25 cellular contexts compared by ENCODE assay signal in genomic region chr12:108495823-108496579, GRCh38. TPM values are rescaled to one million over a fixed set of nuclear protein-coding genes. Genes with fewer than 3 reads are reported as not detected.
A peak's percentile ranks its signal among the peaks of the same experiment; 100 is the strongest.
DNase-seq lines count a peak whose midpoint lies in the region; ATAC-seq, FAIRE-seq and TF ChIP-seq lines count a peak whose summit lies in the region.
"Had no signal": no experiment of that assay in that cellular context is flagged by ENCODE, and none has a peak within 500 bp of the region (broad histone marks: within the 10 kb centered on the region; RNA-seq: fewer than 3 reads in every experiment).

No MANE protein-coding gene starts in this region.

- no peaks in the 10 kb centered on the region for H3K36me3 ChIP-seq in SK-N-SH (replicated peaks in 1 of 2; ENCODE audit: control insufficient read depth in 1 of 2, insufficient read depth in 2 of 2, low read length in 1 of 2)
- H3K36me3 ChIP-seq in K562 (ENCODE audit: control insufficient read depth, insufficient read depth, low read length): no peaks in the 10 kb centered on the region
- H3K36me3 ChIP-seq in gastroesophageal sphincter: no peaks in the 10 kb centered on the region
- H3K36me3 ChIP-seq: BE2C; BLaER1 treated with 17β-estradiol and CSF1 and Interleukin-3, amounts not matched to agents 10 nM and 100 nM had no signal

- H3K4me3 ChIP-seq in SK-N-SH (ENCODE audit: low read depth in 2 of 2, low read length in 1 of 2): no peak overlapping the region
- no peak overlapping the region for H3K4me3 ChIP-seq in K562
- no peak overlapping the region for H3K4me3 ChIP-seq in gastroesophageal sphincter
- H3K4me3 ChIP-seq: A549; BLaER1 treated with 17β-estradiol and CSF1 and Interleukin-3, amounts not matched to agents 10 nM and 100 nM had no signal

- H3K27ac ChIP-seq in SK-N-SH (ENCODE audit: low read depth in 2 of 2, low read length in 1 of 2) (peak overlapping the region in 1 of 2 experiments; percentile 76; a peak in 2 of 4 replicates), K562 (ENCODE audit: extremely low read depth, low read depth, low read length) (no peak overlapping the region), gastroesophageal sphincter (no peak overlapping the region)
- H3K27ac ChIP-seq: A549; BLaER1 treated with 17β-estradiol and CSF1 and Interleukin-3, amounts not matched to agents 10 nM and 100 nM had no signal

- no peaks in the 10 kb centered on the region for H3K36me3 Mint-ChIP-seq in glutamatergic neuron (ENCODE audit: unreplicated experiment)
- H3K36me3 Mint-ChIP-seq: CD14-positive monocyte; CD8-positive, alpha-beta memory T cell had no signal

- no peaks in the 10 kb centered on the region for H3K79me2 ChIP-seq in SK-N-SH (ENCODE audit: insufficient read depth)
- no peaks in the 10 kb centered on the region for H3K79me2 ChIP-seq in K562 (ENCODE audit: control insufficient read depth, insufficient read depth, low read length)

- no peaks in the 10 kb centered on the region for H3K27me3 ChIP-seq in SK-N-SH (ENCODE audit: insufficient read depth)
- H3K27me3 ChIP-seq in K562 (ENCODE audit: control insufficient read depth in 2 of 2, insufficient read depth in 2 of 2, low read length in 2 of 2): peaks cover 16 to 35% of the 10 kb centered on the region in 2 experiments
- H3K27me3 ChIP-seq in gastroesophageal sphincter: peaks cover 58% of the 10 kb centered on the region
- H3K27me3 ChIP-seq: BLaER1 treated with 17β-estradiol and CSF1 and Interleukin-3, amounts not matched to agents 10 nM and 100 nM had no signal

- TF ChIP-seq RAD21 in SK-N-SH (IDR thresholded peaks at IDR 0.05; ENCODE audit: low read length) (no peak), K562 (CRISPR knock-in tag; conservative IDR thresholded peaks at IDR 0.05 in 1 of 2, IDR thresholded peaks at IDR 0.05 in 1 of 2) (no peak)

- no peak for FAIRE-seq in K562 (lab: Jason Lieb, UNC)
- FAIRE-seq: A549, D721Med, GM18507 had no signal

- DNase-seq in SK-N-SH (peak; percentile 55), NCI-H526 treated with DMSO at 0.1 percent for 48 hours (lab: John Stamatoyannopoulos, UW) (peak; percentile 51), K562 (ENCODE audit: extremely low read depth in 1 of 4, low spot score in 3 of 4) (no peak), glutamatergic neuron (no peak), GM03348 (ENCODE audit: low spot score) (no peak)
- DNase-seq: 8988T; ACHN; AML-193; BE2C; CD4-positive, alpha-beta T cell; CD8-positive, alpha-beta memory T cell; DMS 273 treated with DMSO at 0.1 percent for 48 hours; DMS79; EL; GDM1; H9; HFFc6 had no signal

- peak overlapping the region; percentile 43 for H3K27ac Mint-ChIP-seq in glutamatergic neuron (ENCODE audit: unreplicated experiment)
- H3K27ac Mint-ChIP-seq: CD4-positive, alpha-beta T cell; CD8-positive, alpha-beta memory T cell; H9; HFFc6 had no signal

- TF ChIP-seq POLR2A in K562 (conservative IDR thresholded peaks at IDR 0.05): no peak
- no peak for TF ChIP-seq POLR2A in gastroesophageal sphincter (IDR thresholded peaks at IDR 0.05)

- H3K9me1 ChIP-seq in K562 (ENCODE audit: control insufficient read depth, insufficient read depth, low read length): no peaks in the 10 kb centered on the region

- no TSS peak for BruUV-seq in K562 (replicated peaks; lab: Mats Ljungman, UMichigan)

- peaks cover 2% of the 10 kb centered on the region for H3K27me3 Mint-ChIP-seq in glutamatergic neuron (ENCODE audit: unreplicated experiment)

- H3K9ac ChIP-seq in SK-N-SH: no peak overlapping the region
- H3K9ac ChIP-seq in K562 (ENCODE audit: insufficient read depth in 1 of 2, low read depth in 2 of 2, low read length in 2 of 2): no peak overlapping the region
- H3K9ac ChIP-seq: BLaER1 treated with 17β-estradiol and CSF1 and Interleukin-3, amounts not matched to agents 10 nM and 100 nM had no signal

- no peaks in the 10 kb centered on the region for H3K9me3 Mint-ChIP-seq in glutamatergic neuron (ENCODE audit: unreplicated experiment)
- H3K9me3 Mint-ChIP-seq: CD4-positive, alpha-beta T cell; H9; HFFc6 had no signal

- in situ Hi-C loops in K562 (cut with MboI): no loop called here

- H3K4me2 ChIP-seq in SK-N-SH: no peak overlapping the region
- H3K4me2 ChIP-seq in K562 (ENCODE audit: insufficient read depth, low read length): no peak overlapping the region
- H3K4me2 ChIP-seq: A549; BLaER1 treated with 17β-estradiol and CSF1 and Interleukin-3, amounts not matched to agents 10 nM and 100 nM had no signal

- H4K20me1 ChIP-seq in SK-N-SH (ENCODE audit: insufficient read depth): no peaks in the 10 kb centered on the region
- no peaks in the 10 kb centered on the region for H4K20me1 ChIP-seq in K562 (replicated peaks; ENCODE audit: control insufficient read depth, insufficient read depth, low read length)
- H4K20me1 ChIP-seq: BLaER1 treated with 17β-estradiol and CSF1 and Interleukin-3, amounts not matched to agents 10 nM and 100 nM had no signal

- CTCF ChIA-PET in SK-N-SH (lab: Yijun Ruan, JAX) (interaction anchor here (0.6 to 6.8 kb wide), 19 partner anchors 11 to 577 kb away, joined by 3 to 33 read pairs (median 5); no protein-coding TSS in a partner anchor), K562 (lab: Yijun Ruan, JAX; ENCODE audit: low intra/inter-chr PET ratio) (interaction anchor here (0.6 kb wide), 1 partner anchor 190 kb away, joined by 5 read pairs; no protein-coding TSS in a partner anchor)

- TF ChIP-seq CTCF in SK-N-SH (IDR thresholded peaks at IDR 0.05): no peak
- TF ChIP-seq CTCF in K562 (IDR thresholded peaks at IDR 0.05 in 2 of 3, conservative IDR thresholded peaks at IDR 0.05 in 1 of 3; ENCODE audit: insufficient read depth in 2 of 3, low read depth in 1 of 3, low read length in 3 of 3): no peak
- TF ChIP-seq CTCF in glutamatergic neuron (IDR thresholded peaks at IDR 0.05; ENCODE audit: partially characterized antibody, unreplicated experiment): no peak
- no peak for TF ChIP-seq CTCF in gastroesophageal sphincter (IDR thresholded peaks at IDR 0.05)

- TF ChIP-seq EP300 in SK-N-SH (IDR thresholded peaks at IDR 0.05; ENCODE audit: borderline replicate concordance in 1 of 2, low read depth in 1 of 2, low read length in 1 of 2) (peak in 1 of 2 experiments; percentile 21; a peak in 1 of 4 replicates), K562 (IDR thresholded peaks at IDR 0.05; ENCODE audit: low read length) (no peak), gastroesophageal sphincter (IDR thresholded peaks at IDR 0.05) (no peak)

- H3F3A ChIP-seq in SK-N-SH (replicated peaks; ENCODE audit: insufficient read depth): no peaks in the 10 kb centered on the region

- H3K4me1 ChIP-seq in SK-N-SH (ENCODE audit: control insufficient read depth in 1 of 2, insufficient read depth in 2 of 2, low read depth in 1 of 2, low read length in 1 of 2) (peaks cover 0 to 14% of the 10 kb centered on the region in 2 experiments; a peak in 1 of 4 replicates), K562 (replicated peaks in 1 of 2; ENCODE audit: control insufficient read depth in 2 of 2, insufficient read depth in 2 of 2, low read length in 2 of 2) (no peaks in the 10 kb centered on the region; a peak in 1 of 5 replicates), gastroesophageal sphincter (no peaks in the 10 kb centered on the region)
- H3K4me1 ChIP-seq: A549; BE2C; BLaER1 treated with 17β-estradiol and CSF1 and Interleukin-3, amounts not matched to agents 10 nM and 100 nM had no signal

- H3K9me2 ChIP-seq in SK-N-SH: no peaks in the 10 kb centered on the region

- intact Hi-C loops in K562 (cut with micrococcal nuclease): loop anchor here (2.0 to 10.0 kb wide), 3 partner anchors 39 to 401 kb away; no protein-coding TSS in a partner anchor

- H3K4me3 Mint-ChIP-seq in glutamatergic neuron (ENCODE audit: unreplicated experiment): no peak overlapping the region
- H3K4me3 Mint-ChIP-seq: CD14-positive monocyte; CD4-positive, alpha-beta T cell; CD8-positive, alpha-beta memory T cell; H9; HFFc6 had no signal

- H3K9me3 ChIP-seq in SK-N-SH (no peaks in the 10 kb centered on the region), K562 (replicated peaks; ENCODE audit: control insufficient read depth, insufficient read depth, low read depth, low read length) (no peaks in the 10 kb centered on the region), gastroesophageal sphincter (no peaks in the 10 kb centered on the region)
- H3K9me3 ChIP-seq: A549; BE2C; BLaER1 treated with 17β-estradiol and CSF1 and Interleukin-3, amounts not matched to agents 10 nM and 100 nM had no signal

- 10% methylated on average over 11 of the region's 11 CpGs for WGBS in SK-N-SH (ENCODE audit: low lambda C conversion rate)
- 1% methylated on average over 11 of the region's 11 CpGs for WGBS in K562 (ENCODE audit: insufficient coverage, low coverage, missing lambda C conversion rate)
- 66 to 81% methylated on average over 8 to 11 of the region's 11 CpGs for WGBS in gastroesophageal sphincter (ENCODE audit: low coverage in 1 of 2), 2 donors

- H2AFZ ChIP-seq in SK-N-SH (ENCODE audit: low read depth): no peak overlapping the region
- no peak overlapping the region for H2AFZ ChIP-seq in K562 (ENCODE audit: low read depth, low read length)

- peaks cover 2% of the 10 kb centered on the region for H3K4me1 Mint-ChIP-seq in glutamatergic neuron (ENCODE audit: low read depth, unreplicated experiment)
- H3K4me1 Mint-ChIP-seq: CD14-positive monocyte; CD8-positive, alpha-beta memory T cell; H9 had no signal

- POLR2A ChIA-PET in SK-N-SH (lab: Yijun Ruan, JAX): interaction anchor here (0.9 kb wide), 1 partner anchor 102 kb away, joined by 3 read pairs; no protein-coding TSS in a partner anchor
- POLR2A ChIA-PET in K562 (lab: Yijun Ruan, JAX): interaction anchor here (1.4 kb wide), 2 partner anchors 12 to 27 kb away, joined by 3 to 5 read pairs; no protein-coding TSS in a partner anchor

- no peak for ATAC-seq in SK-N-SH treated with all-trans-retinoic acid at 6 μM for 48 hours
- ATAC-seq in K562: no peak; the same call in 2 of the 3 replicates
- no peak for ATAC-seq in HG02840 (IDR thresholded peaks at IDR 0.05; ENCODE audit: low FRiP score, unreplicated experiment)
- ATAC-seq in gastroesophageal sphincter: no peak

RNA-seq across cellular contexts. Expression of gene FICD, which starts 19.1 kb away (rescaled TPM):
- polyA plus RNA-seq in SK-N-SH (2012; rRNA removed) (1.0 and 1.2 TPM in 2 replicates), K562 (2011; rRNA removed) (0.80 and 0.88 TPM in 2 replicates), K562 (2014; fragmentation: Illumina TruSeq; extraction: Trizol) (1.6 and 2.0 TPM in 2 replicates), K562 (2014; fragmentation: Nextera tagmentation; extraction: Ambion mirVana) (1 to 10 TPM; 1.1 to 1.2 TPM), K562 (2014; rRNA removed) (2.1 and 2.7 TPM in 2 replicates)
- 1.2 and 1.4 TPM in 2 replicates for polyA plus RNA-seq in SK-N-SH (2012; cell fraction: cytosol; rRNA removed)
- 1.3 and 1.8 TPM in 2 replicates for polyA plus RNA-seq in SK-N-SH (2012; cell fraction: nucleus; rRNA removed)
- 9.7 and 12.2 TPM in 2 replicates for total RNA-seq in K562 (2011; cell fraction: chromatin; rRNA removed; ENCODE audit: low replicate concordance)
- total RNA-seq in K562 (2011; cell fraction: nucleolus; rRNA removed): 11.8 and 12.1 TPM in 2 replicates
- total RNA-seq in K562 (2011; cell fraction: nucleoplasm; rRNA removed): 5.6 and 7.8 TPM in 2 replicates
- total RNA-seq in K562 (2014; rRNA removed) (3.1 and 4.5 TPM in 2 replicates), K562 (2014; rRNA removed; fragmentation: Illumina TruSeq; extraction: Trizol) (1.9 TPM in 2 replicates), K562 (2015; rRNA removed; fragmentation: Illumina TruSeq; extraction: Trizol) (2.8 and 3.1 TPM in 2 replicates), K562 (2021) (3.0 and 3.4 TPM in 2 replicates), glutamatergic neuron (ENCODE audit: unreplicated experiment) (4.8 TPM), gastroesophageal sphincter (1 to 10 TPM; 3.3 to 8.8 (median 5.5) TPM)
- polyA plus RNA-seq in K562 (2011; cell fraction: cytosol; rRNA removed): 1.1 and 1.2 TPM in 2 replicates
- polyA plus RNA-seq in K562 (2011; cell fraction: nucleus; rRNA removed): 4.7 and 6.8 TPM in 2 replicates
- polyA plus RNA-seq in K562 (2012): 2.4 and 5.0 TPM in 2 replicates
- polyA minus RNA-seq in K562 (2011; rRNA and poly(A)+ RNA removed): 2.9 and 3.9 TPM in 2 replicates
- 2.1 and 3.6 TPM in 2 replicates for polyA minus RNA-seq in K562 (2011; cell fraction: cytosol; rRNA and poly(A)+ RNA removed)
- polyA minus RNA-seq in K562 (2011; cell fraction: nucleus; rRNA and poly(A)+ RNA removed): 8.3 and 11.3 TPM in 2 replicates

Comparison
In these comparisons a context has a peak if more than half of its experiments do, and no peak if none do; other contexts are left out.
1. DNase-seq: peak in SK-N-SH (single experiment) and NCI-H526 treated with DMSO at 0.1 percent for 48 hours (single experiment); none in K562 (0 of 4), glutamatergic neuron (single experiment) and GM03348 (single experiment).
2. Of the 27 proteins assayed by ChIP-seq in both K562 and SK-N-SH: peak only in K562: none; only in SK-N-SH: RCOR1; in both: none; in neither: 25; mixed calls (peak in some experiments, not most) for 1.